7 cellular contexts compared by ENCODE assay signal in the genomic region with DNA sequence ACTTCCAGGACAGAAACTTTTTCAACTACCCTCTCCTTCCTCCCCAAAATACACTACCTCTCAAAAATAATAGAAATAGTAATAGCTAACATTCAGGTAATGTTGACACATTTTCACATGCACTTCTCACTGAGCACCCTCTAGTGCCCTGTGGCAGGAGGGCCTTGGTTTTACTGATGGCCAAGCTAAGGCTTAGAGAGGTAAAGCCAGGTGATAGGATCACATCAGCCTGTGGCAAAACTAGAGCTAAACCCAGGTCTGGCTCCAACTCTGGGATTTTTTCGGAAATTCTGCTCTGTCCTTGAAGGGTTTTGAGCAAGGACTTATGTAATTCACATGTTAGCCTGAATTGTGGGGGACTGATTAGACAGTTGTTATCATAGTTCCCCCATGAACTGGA. TPM values are rescaled to one million over a fixed set of nuclear protein-coding genes. Genes with fewer than 3 reads are reported as not detected.
DNase-seq lines count a peak whose midpoint lies in the region; ATAC-seq and TF ChIP-seq lines count a peak whose summit lies in the region.

No MANE protein-coding gene starts in this region.

- no peak for TF ChIP-seq CTCF in PC-9 (conservative IDR thresholded peaks at IDR 0.05)
- peak; percentile 18 for TF ChIP-seq CTCF in retinal pigment epithelial cell (conservative IDR thresholded peaks at IDR 0.05; ENCODE audit: low read depth, low read length)

- intact Hi-C loops in PC-9 (cut with micrococcal nuclease; ENCODE audit: unreplicated experiment) = no loop called here

- no peaks in the 10 kb centered on the region for H3K9me3 ChIP-seq in PC-9 (ENCODE audit: insufficient read depth, low read depth)

- no peak overlapping the region for H3K27ac ChIP-seq in PC-9

- CTCF ChIA-PET in PC-9 (lab: Charles Lee) = interaction anchor here (0.6 kb wide), 1 partner anchor 467 kb away, joined by 3 read pairs; no protein-coding TSS in a partner anchor

- peaks cover 5 to 7% of the 10 kb centered on the region in 2 donors for H3K27me3 Mint-ChIP-seq in effector memory CD8-positive, alpha-beta T cell

- no TSS peak for BruUV-seq in PC-9 (replicated peaks; lab: Mats Ljungman, UMichigan)

- peak overlapping the region; percentile 95 to 99 for H3K27ac Mint-ChIP-seq in effector memory CD8-positive, alpha-beta T cell

- peak; percentile 26 for DNase-seq in H7
- DNase-seq in PC-9 = no peak
- DNase-seq in effector memory CD8-positive, alpha-beta T cell = no peak
- DNase-seq in retinal pigment epithelial cell (ENCODE audit: low read depth) = no peak
- DNase-seq in NCI-H187 (lab: John Stamatoyannopoulos, UW) = no peak
- DNase-seq in midbrain (lab: John Stamatoyannopoulos, UW) = no peak

- H3K4me3 Mint-ChIP-seq in effector memory CD8-positive, alpha-beta T cell = peak overlapping the region; percentile 95 to 100

- no peaks in the 10 kb centered on the region for H4K20me1 ChIP-seq in PC-9 (ENCODE audit: insufficient read depth)

- no peaks in the 10 kb centered on the region for H3F3A ChIP-seq in PC-9 (ENCODE audit: insufficient read depth, low read depth)

- peaks cover 28% of the 10 kb centered on the region for H3K79me2 ChIP-seq in PC-9 (ENCODE audit: low read depth)

- H3K36me3 ChIP-seq in H7 (replicated peaks; ENCODE audit: control insufficient read depth, insufficient read depth, low read length) (peaks cover 3% of the 10 kb centered on the region), PC-9 (ENCODE audit: low read depth) (peaks cover 15% of the 10 kb centered on the region)

- ATAC-seq in effector memory CD8-positive, alpha-beta T cell (replicated peaks) = no peak
- ATAC-seq in HG03565 (IDR thresholded peaks at IDR 0.05; ENCODE audit: unreplicated experiment) = no peak

- H3K9me2 ChIP-seq in PC-9 (ENCODE audit: insufficient read depth) = no peaks in the 10 kb centered on the region

- no peaks in the 10 kb centered on the region for H3K9me3 Mint-ChIP-seq in effector memory CD8-positive, alpha-beta T cell

- H3K4me1 Mint-ChIP-seq in effector memory CD8-positive, alpha-beta T cell (ENCODE audit: low read depth in 2 of 2) = peaks cover 38 to 39% of the 10 kb centered on the region in 2 donors

- POLR2A ChIA-PET in PC-9 (lab: Charles Lee; ENCODE audit: unreplicated experiment) = interaction anchor here (0.5 to 0.6 kb wide), 2 partner anchors 295 to 958 kb away, joined by 4 to 6 read pairs; no protein-coding TSS in a partner anchor

- H3K4me3 ChIP-seq in H7 (ENCODE audit: insufficient read depth, low read depth, low read length) (no peak overlapping the region), PC-9 (no peak overlapping the region), retinal pigment epithelial cell (ENCODE audit: low read length) (no peak overlapping the region)

- peaks cover 16% of the 10 kb centered on the region for H3K4me1 ChIP-seq in PC-9 (replicated peaks; ENCODE audit: insufficient read depth)

- peaks cover 10% of the 10 kb centered on the region for H3K36me3 Mint-ChIP-seq in effector memory CD8-positive, alpha-beta T cell (ENCODE audit: insufficient read depth)

- 0 out of 2 replicates have a peak overlapping the region, but pooled peaks have one; percentile 96 for H2AFZ ChIP-seq in PC-9

- H3K27me3 ChIP-seq in H7 (ENCODE audit: control insufficient read depth, insufficient read depth, low read length) (peaks cover 2% of the 10 kb centered on the region), PC-9 (ENCODE audit: insufficient read depth, low read depth) (peaks cover 16% of the 10 kb centered on the region)

- no peak overlapping the region for H3K4me2 ChIP-seq in PC-9

RNA-seq across cellular contexts. Expression of a gene that starts 0.9 kb away (rescaled TPM):
- 6.4 and 9.0 TPM in 2 replicates for total RNA-seq in H7 (2014; rRNA removed; shearing (Covaris generic))
- 23.9 and 25.3 TPM in 2 replicates for total RNA-seq in PC-9 (2021)
